ENCODE assay signal across 8 cellular contexts in genomic region chr6:166627875-166628849, GRCh38. TPM values are rescaled to one million over a fixed set of nuclear protein-coding genes. Genes with fewer than 3 reads are reported as not detected.
DNase-seq lines count a peak whose midpoint lies in the region; TF ChIP-seq lines count a peak whose summit lies in the region.

No MANE protein-coding gene starts in this region.

- H3K4me3 ChIP-seq in GM06990 (replicated peaks; ENCODE audit: low read depth, low read length) (peak overlapping the region; percentile 70), MG63 (peak overlapping the region; percentile 55), sigmoid colon (peak overlapping the region; percentile 50 to 80 (median 58))

- no peak for TF ChIP-seq POLR2A in sigmoid colon (IDR thresholded peaks at IDR 0.05)

- peak overlapping the region; percentile 89 to 97 (median 93) for H3K27ac ChIP-seq in sigmoid colon

- H3K27me3 Mint-ChIP-seq in T-helper 1 cell treated with Interleukin-12 subunit alpha and Interleukin-12 subunit beta and Interleukin-4 antibody, amounts not matched to agents 30 μg/mL and 1 μg/mL, for 36 hours (ENCODE audit: low read depth) = peaks cover 52% of the 10 kb centered on the region

- peaks cover 20% of the 10 kb centered on the region for H3K4me1 Mint-ChIP-seq in T-helper 1 cell treated with Interleukin-12 subunit alpha and Interleukin-12 subunit beta and Interleukin-4 antibody, amounts not matched to agents 30 μg/mL and 1 μg/mL, for 36 hours (ENCODE audit: low read depth)

- H3K9me3 ChIP-seq in MG63 (no peaks in the 10 kb centered on the region), sigmoid colon (no peaks in the 10 kb centered on the region)

- H3K4me1 ChIP-seq in sigmoid colon = peaks cover 0 to 45% (median 32%) of the 10 kb centered on the region in 4 donors

- H3K36me3 Mint-ChIP-seq in T-helper 1 cell treated with Interleukin-12 subunit alpha and Interleukin-12 subunit beta and Interleukin-4 antibody, amounts not matched to agents 30 μg/mL and 1 μg/mL, for 36 hours (ENCODE audit: low read depth) = no peaks in the 10 kb centered on the region

- WGBS in sigmoid colon, 2 donors = 1 to 2% methylated on average over 62 of the region's 62 CpGs

- no peaks in the 10 kb centered on the region; the same call in 1 of the 2 replicates for H3K27me3 ChIP-seq in GM06990 (replicated peaks; ENCODE audit: control insufficient read depth, insufficient read depth, low read length)
- H3K27me3 ChIP-seq in MG63 = no peaks in the 10 kb centered on the region
- H3K27me3 ChIP-seq in sigmoid colon = no peaks in the 10 kb centered on the region

- intact Hi-C loops in sigmoid colon (cut with DNase I) = loop anchor here (1.0 to 10.0 kb wide), 5 partner anchors 71 to 367 kb away; partner anchors contain the start of genes CEP43, MPC1 and RNASET2

- H3K27ac Mint-ChIP-seq in T-helper 1 cell treated with Interleukin-12 subunit alpha and Interleukin-12 subunit beta and Interleukin-4 antibody, amounts not matched to agents 30 μg/mL and 1 μg/mL, for 36 hours = peak overlapping the region; percentile 78

- H3K4me3 Mint-ChIP-seq in T-helper 1 cell treated with Interleukin-12 subunit alpha and Interleukin-12 subunit beta and Interleukin-4 antibody, amounts not matched to agents 30 μg/mL and 1 μg/mL, for 36 hours = peak overlapping the region; percentile 89

- peak in 1 of 4 donors; percentile 5 for TF ChIP-seq EP300 in sigmoid colon (IDR thresholded peaks at IDR 0.05)

- no peak for TF ChIP-seq CTCF in GM06990 (IDR thresholded peaks at IDR 0.05; ENCODE audit: insufficient read depth, low read length, poor library complexity, severe bottlenecking)
- TF ChIP-seq CTCF in sigmoid colon (IDR thresholded peaks at IDR 0.05) = no peak

- no peaks in the 10 kb centered on the region for H3K9me3 Mint-ChIP-seq in T-helper 1 cell treated with Interleukin-12 subunit alpha and Interleukin-12 subunit beta and Interleukin-4 antibody, amounts not matched to agents 30 μg/mL and 1 μg/mL, for 36 hours

- peak; percentile 16 for DNase-seq in GM06990 (ENCODE audit: extremely low read depth, insufficient read length)
- peak; percentile 12 for DNase-seq in HCEC 1CT
- DNase-seq in MG63 = peak; percentile 63
- peak; percentile 69 for DNase-seq in astrocyte of the hippocampus (ENCODE audit: low read depth, low spot score)
- peak in 34 of 51 donors; percentile 24 to 85 (median 64) for DNase-seq in hypothalamus (lab: John Stamatoyannopoulos, UW)
- DNase-seq in sigmoid colon = peak; percentile 83
- DNase-seq in DMS114 treated with DMSO at 0.1 percent for 48 hours (lab: John Stamatoyannopoulos, UW; ENCODE audit: unreplicated experiment) = no peak

- H3K36me3 ChIP-seq in GM06990 (ENCODE audit: control insufficient read depth, insufficient read depth, low read length) (no peaks in the 10 kb centered on the region), MG63 (no peaks in the 10 kb centered on the region), sigmoid colon (no peaks in the 10 kb centered on the region)

RNA-seq across cellular contexts. Expression of gene RPS6KA2, which starts 1.1 kb away (rescaled TPM):
- total RNA-seq in MG63 (2014; rRNA removed; shearing (Covaris generic); ENCODE audit: low replicate concordance) = 14.1 and 14.3 TPM in 2 replicates
- 10 to 100 TPM; 27.8 to 44.7 (median 32.3) TPM for total RNA-seq in sigmoid colon
- polyA plus RNA-seq in sigmoid colon = 10 to 100 TPM in 2 of 3 donors, 1 to 10 TPM in 1; 6.5 to 14.7 (median 12.6) TPM

RNA-seq across cellular contexts. Expression of gene RAMACL, which starts 41.7 kb away (rescaled TPM):
- 0.13 TPM in 1 of 2 replicates, not detected in the other for total RNA-seq in MG63 (2014; rRNA removed; shearing (Covaris generic); ENCODE audit: low replicate concordance)
- total RNA-seq in sigmoid colon = 1 to 10 TPM in 3 of 4 donors, under 1 TPM in 1; 0.66 to 3.0 (median 2.2) TPM
- polyA plus RNA-seq in sigmoid colon = under 1 TPM in 1 of 3 donors, not detected in 2; 0.34 TPM
